ENCODE assay signal across 15 cellular contexts in genomic region chr16:22668318-22668717, GRCh38.
DNase-seq lines count a peak whose midpoint lies in the region; ATAC-seq and TF ChIP-seq lines count a peak whose summit lies in the region.
"Had no signal": no experiment of that assay in that cellular context is flagged by ENCODE, and none has a peak within 500 bp of the region (broad histone marks: within the 10 kb centered on the region; RNA-seq: fewer than 3 reads in every experiment).

No MANE protein-coding gene starts in this region.

- no peaks in the 10 kb centered on the region for H3K9me3 Mint-ChIP-seq in H9
- no peaks in the 10 kb centered on the region for H3K9me3 Mint-ChIP-seq in endodermal cell
- H3K9me3 Mint-ChIP-seq in activated T-cell treated with anti-CD3 and anti-CD28 coated beads, Interleukin-2, amount 50 U/mL, for 24 hours, result no peaks in the 10 kb centered on the region
- H3K9me3 Mint-ChIP-seq in T-cell, result no peaks in the 10 kb centered on the region
- H3K9me3 Mint-ChIP-seq: CD4-positive, alpha-beta memory T cell; GM23338 had no signal

- H3K4me1 ChIP-seq in H9 (ENCODE audit: insufficient read depth, low read length) (peaks cover 2% of the 10 kb centered on the region; the same call in 1 of the 2 replicates), endodermal cell (ENCODE audit: control insufficient read depth, insufficient read depth, low read length) (no peaks in the 10 kb centered on the region), prostate gland (replicated peaks) (no peaks in the 10 kb centered on the region)
- H3K4me1 ChIP-seq: HAP-1 had no signal

- no peak overlapping the region for H2AK5ac ChIP-seq in H9 (ENCODE audit: insufficient read length, low read length)

- DNase-seq in H9, result peak; percentile 10
- peak; percentile 0 for DNase-seq in HCEC 1CT
- DNase-seq in endodermal cell, result peak; percentile 4
- no peak for DNase-seq in activated T-cell treated with anti-CD3 and anti-CD28 coated beads, Interleukin-2, amount 50 U/mL, for 24 hours
- no peak for DNase-seq in prostate gland (ENCODE audit: low spot score)
- DNase-seq in T-cell, result no peak
- DNase-seq: C1 segment of cervical spinal cord; Calu3; CD4-positive, alpha-beta memory T cell; COR-L47; DMS53; DMS79 treated with DMSO at 0.1 percent for 48 hours; GF-D8 had no signal

- no peak overlapping the region for H2BK120ac ChIP-seq in H9 (ENCODE audit: low read depth, low read length, poor library complexity, severe bottlenecking)

- no peak for TF ChIP-seq CTCF in H9 (conservative IDR thresholded peaks at IDR 0.05)
- TF ChIP-seq CTCF in endodermal cell (conservative IDR thresholded peaks at IDR 0.05), result no peak
- TF ChIP-seq CTCF in prostate gland (IDR thresholded peaks at IDR 0.05), result no peak

- no peak overlapping the region for H4K91ac ChIP-seq in H9 (ENCODE audit: insufficient read length, low read depth, low read length)

- H4K20me1 ChIP-seq in H9 (ENCODE audit: control insufficient read depth, insufficient read depth, insufficient read length), result no peaks in the 10 kb centered on the region

- H2BK5ac ChIP-seq in H9 (ENCODE audit: insufficient read length, low read length), result no peak overlapping the region

- no peak for ATAC-seq in T-cell (replicated peaks in 1 of 4)
- ATAC-seq: GM23338 had no signal

- no peak overlapping the region for H3K4ac ChIP-seq in H9 (ENCODE audit: low read depth, low read length)

- POLR2A ChIA-PET in T-cell (lab: Charles Lee), result interaction anchor here in 1 of 2 donors (0.6 kb wide), 1 partner anchor 9 kb away, joined by 3 read pairs; no protein-coding TSS in a partner anchor

- H3K27ac ChIP-seq in H9 (ENCODE audit: insufficient read length, low read depth, low read length), result no peak overlapping the region
- no peak overlapping the region for H3K27ac ChIP-seq in endodermal cell (ENCODE audit: low read depth, low read length)
- no peak overlapping the region for H3K27ac ChIP-seq in prostate gland

- no peak overlapping the region for H3K4me3 ChIP-seq in endodermal cell (ENCODE audit: low read length)
- H3K4me3 ChIP-seq in prostate gland, result no peak overlapping the region
- H3K4me3 ChIP-seq: GM23338, HAP-1 had no signal

- H3T11ph ChIP-seq in H9 (ENCODE audit: low read length), result no peak overlapping the region

- H3K79me1 ChIP-seq in H9 (ENCODE audit: insufficient read depth, low read depth, low read length, poor library complexity, severe bottlenecking), result no peaks in the 10 kb centered on the region

- no peak overlapping the region for H3K27ac Mint-ChIP-seq in H9
- H3K27ac Mint-ChIP-seq in endodermal cell, result no peak overlapping the region
- no peak overlapping the region for H3K27ac Mint-ChIP-seq in activated T-cell treated with anti-CD3 and anti-CD28 coated beads, Interleukin-2, amount 50 U/mL, for 24 hours
- H3K27ac Mint-ChIP-seq in T-cell, result no peak overlapping the region
- H3K27ac Mint-ChIP-seq: CD4-positive, alpha-beta memory T cell; GM23338 had no signal

- H3K9ac ChIP-seq in H9 (ENCODE audit: extremely low read depth, insufficient read length, low read length) (no peak overlapping the region), endodermal cell (ENCODE audit: extremely low read depth, low read length, poor library complexity, severe bottlenecking) (no peak overlapping the region)

- no peak overlapping the region for H4K5ac ChIP-seq in H9 (ENCODE audit: insufficient read length, low read depth, low read length)

- H3K4me3 Mint-ChIP-seq in H9 (no peak overlapping the region), endodermal cell (no peak overlapping the region), T-cell (no peak overlapping the region)
- no peak overlapping the region for H3K4me3 Mint-ChIP-seq in activated T-cell treated with anti-CD3 and anti-CD28 coated beads, Interleukin-2, amount 50 U/mL, for 24 hours
- H3K4me3 Mint-ChIP-seq: CD4-positive, alpha-beta memory T cell; GM23338 had no signal

- no peak for TF ChIP-seq POLR2A in prostate gland (IDR thresholded peaks at IDR 0.05)

- H2BK20ac ChIP-seq in H9 (ENCODE audit: low read depth, low read length, poor library complexity, severe bottlenecking), result no peak overlapping the region

- H2BK15ac ChIP-seq in H9 (ENCODE audit: low read depth, low read length), result no peak overlapping the region

- no peak overlapping the region for H4K8ac ChIP-seq in H9 (replicated peaks; ENCODE audit: insufficient read length, low read depth, low read length)

- H3K36me3 Mint-ChIP-seq in H9 (ENCODE audit: insufficient read depth in 1 of 3, low read depth in 3 of 3) (no peaks in the 10 kb centered on the region), endodermal cell (ENCODE audit: low read depth) (no peaks in the 10 kb centered on the region), T-cell (no peaks in the 10 kb centered on the region)
- no peaks in the 10 kb centered on the region for H3K36me3 Mint-ChIP-seq in activated T-cell treated with anti-CD3 and anti-CD28 coated beads, Interleukin-2, amount 50 U/mL, for 24 hours (ENCODE audit: low read depth)
- H3K36me3 Mint-ChIP-seq: CD4-positive, alpha-beta memory T cell had no signal

- H3K4me1 Mint-ChIP-seq in H9 (peaks cover 0 to 2% of the 10 kb centered on the region in 2 experiments; a peak in 1 of 4 replicates), endodermal cell (no peaks in the 10 kb centered on the region), T-cell (no peaks in the 10 kb centered on the region)
- no peaks in the 10 kb centered on the region for H3K4me1 Mint-ChIP-seq in activated T-cell treated with anti-CD3 and anti-CD28 coated beads, Interleukin-2, amount 50 U/mL, for 24 hours (ENCODE audit: low read depth)
- H3K4me1 Mint-ChIP-seq: CD4-positive, alpha-beta memory T cell; GM23338 had no signal

- H3K27me3 Mint-ChIP-seq in H9 (ENCODE audit: low read depth) (no peaks in the 10 kb centered on the region), endodermal cell (ENCODE audit: insufficient read depth) (no peaks in the 10 kb centered on the region), T-cell (no peaks in the 10 kb centered on the region)
- H3K27me3 Mint-ChIP-seq in activated T-cell treated with anti-CD3 and anti-CD28 coated beads, Interleukin-2, amount 50 U/mL, for 24 hours, result peaks cover 3% of the 10 kb centered on the region

- no peak overlapping the region for H3K4me2 ChIP-seq in H9 (ENCODE audit: insufficient read depth, insufficient read length, low read length)
- H3K4me2 ChIP-seq: GM23338 had no signal

- no peaks in the 10 kb centered on the region for H3K9me3 ChIP-seq in H9 (ENCODE audit: control insufficient read depth, low read depth, low read length)
- no peaks in the 10 kb centered on the region for H3K9me3 ChIP-seq in endodermal cell (ENCODE audit: control insufficient read depth, low read length)
- no peaks in the 10 kb centered on the region for H3K9me3 ChIP-seq in prostate gland
- H3K9me3 ChIP-seq: HAP-1 had no signal

- no CpG with 5 or more reads among the region's 3 CpGs for WGBS in H9 (ENCODE audit: extremely low coverage, insufficient read length, low lambda C conversion rate)
- WGBS in endodermal cell (ENCODE audit: insufficient coverage in 1 of 2, insufficient read length in 1 of 2), 2 experiments, result 84 to 94% methylated on average over 3 of the region's 3 CpGs
- 88% methylated on average over 3 of the region's 3 CpGs for WGBS in prostate gland

- no peak overlapping the region for H3K23ac ChIP-seq in H9 (ENCODE audit: insufficient read length, low read depth, low read length)

- CTCF ChIA-PET in T-cell (lab: Charles Lee), result interaction anchor here in 1 of 2 donors (1.0 kb wide), 1 partner anchor 16 kb away, joined by 7 read pairs; no protein-coding TSS in a partner anchor

- H3K23me2 ChIP-seq in H9 (ENCODE audit: insufficient read length, low read depth, low read length, poor library complexity, severe bottlenecking), result peaks cover 2% of the 10 kb centered on the region

- H2BK12ac ChIP-seq in H9 (ENCODE audit: insufficient read length, low read depth, low read length), result no peak overlapping the region

- H3K27me3 ChIP-seq in H9 (ENCODE audit: insufficient read depth, low read length) (no peaks in the 10 kb centered on the region), endodermal cell (ENCODE audit: control insufficient read depth, insufficient read depth, low read length, poor library complexity, severe bottlenecking) (no peaks in the 10 kb centered on the region), prostate gland (replicated peaks; ENCODE audit: insufficient read depth) (no peaks in the 10 kb centered on the region)

- H2AFZ ChIP-seq in H9 (ENCODE audit: low read length), result no peak overlapping the region

- H3K18ac ChIP-seq in H9 (ENCODE audit: insufficient read length, low read depth, low read length), result no peak overlapping the region

- H3K79me2 ChIP-seq in H9 (ENCODE audit: insufficient read depth, low read length), result no peaks in the 10 kb centered on the region

- intact Hi-C loops in prostate gland (cut with DNase I), result no loop called here

- H3K14ac ChIP-seq in H9 (ENCODE audit: insufficient read depth, low read length), result no peak overlapping the region

- H3K36me3 ChIP-seq in endodermal cell (ENCODE audit: control insufficient read depth, insufficient read depth, low read length) (no peaks in the 10 kb centered on the region), prostate gland (no peaks in the 10 kb centered on the region)
- H3K36me3 ChIP-seq: HAP-1 had no signal

- no peak overlapping the region for H3K56ac ChIP-seq in H9 (ENCODE audit: insufficient read length, low read depth, low read length)

Comparison
In these comparisons a context has a peak if more than half of its experiments do, and no peak if none do; other contexts are left out.
1. DNase-seq: peak in H9 (single experiment), HCEC 1CT (single experiment) and endodermal cell (single experiment); none in activated T-cell treated with anti-CD3 and anti-CD28 coated beads, Interleukin-2, amount 50 U/mL, for 24 hours (single experiment), prostate gland (single experiment) and T-cell (0 of 34).